8 cellular contexts compared by ENCODE assay signal in the genomic region with DNA sequence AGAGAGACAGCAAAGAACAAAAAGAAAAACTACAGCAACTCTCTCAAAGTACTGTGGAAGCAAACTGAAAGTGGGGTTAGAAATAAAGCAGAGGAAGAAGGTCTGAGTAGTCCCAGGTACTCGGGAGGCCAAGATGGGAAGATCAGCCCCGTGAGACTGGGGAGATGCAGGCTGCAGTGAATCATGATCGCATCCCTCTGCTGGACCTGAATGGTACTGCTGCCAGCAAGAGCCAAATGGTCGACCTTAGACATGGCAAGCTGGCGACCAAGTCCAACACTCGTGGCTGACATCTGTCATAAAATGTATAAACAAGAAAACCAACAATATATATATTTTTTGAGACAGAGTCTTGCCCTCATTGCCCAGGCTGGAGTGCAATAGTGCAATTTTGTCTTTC. TPM values are rescaled to one million over a fixed set of nuclear protein-coding genes. Genes with fewer than 3 reads are reported as not detected.
A peak's percentile ranks its signal among the peaks of the same experiment; 100 is the strongest.
DNase-seq lines count a peak whose midpoint lies in the region; ATAC-seq, FAIRE-seq and TF ChIP-seq lines count a peak whose summit lies in the region.

No MANE protein-coding gene starts in this region.

- peaks cover 0 to 6% (median 1%) of the 10 kb centered on the region in 6 donors for H3K9me3 Mint-ChIP-seq in immature natural killer cell

- H3K36me3 ChIP-seq in adrenal gland (replicated peaks in 1 of 2) = no peaks in the 10 kb centered on the region

- no peak for ATAC-seq in GM21619 (IDR thresholded peaks at IDR 0.05; ENCODE audit: unreplicated experiment)

- no peaks in the 10 kb centered on the region for H3K4me1 ChIP-seq in adrenal gland (replicated peaks in 1 of 2)

- TF ChIP-seq CTCF in adrenal gland (IDR thresholded peaks at IDR 0.05) = peak; percentile 35 to 66 (median 48)

- H3K4me3 ChIP-seq in adrenal gland = no peak overlapping the region

- no peak overlapping the region for H3K27ac Mint-ChIP-seq in immature natural killer cell

- H3K27me3 ChIP-seq in adrenal gland = no peaks in the 10 kb centered on the region

- 13 to 31% (median 18%) methylated on average over 6 of the region's 6 CpGs for WGBS in adrenal gland, 4 donors

- no peak overlapping the region for H3K4me3 Mint-ChIP-seq in immature natural killer cell

- DNase-seq in Ammon's horn (ENCODE audit: low spot score) = peak; percentile 35
- DNase-seq in H54 (ENCODE audit: insufficient read length, low spot score) = peak; percentile 20
- DNase-seq in SKM-1 (lab: John Stamatoyannopoulos, UW; ENCODE audit: unreplicated experiment) = peak; percentile 38
- DNase-seq in adrenal gland = peak in 6 of 7 donors; percentile 21 to 68 (median 49)
- peak; percentile 37 to 42 (median 41) for DNase-seq in immature natural killer cell
- DNase-seq in stimulated activated CD4-positive, alpha-beta T cell treated with anti-CD3 and anti-CD28 coated beads, TNF-alpha, amount 100 ng/mL, for 1 hour (ENCODE audit: low read depth in 3 of 3, low spot score in 1 of 3) = peak; percentile 16 to 51 (median 21)
- no peak for DNase-seq in inferior parietal cortex (ENCODE audit: extremely low spot score)

- H3K36me3 Mint-ChIP-seq in immature natural killer cell = no peaks in the 10 kb centered on the region

- intact Hi-C loops in adrenal gland (cut with DNase I) = no loop called here

- peaks cover 0 to 3% (median 2%) of the 10 kb centered on the region in 3 donors for H3K27me3 Mint-ChIP-seq in immature natural killer cell (ENCODE audit: low read depth in 3 of 3)

- peak; percentile 74 for FAIRE-seq in H54 (lab: Jason Lieb, UNC)

- H3K4me1 Mint-ChIP-seq in immature natural killer cell = peaks cover 4 to 7% of the 10 kb centered on the region in 2 donors

- no peaks in the 10 kb centered on the region for H3K9me3 ChIP-seq in adrenal gland (replicated peaks in 1 of 3)

- no peak overlapping the region for H3K27ac ChIP-seq in adrenal gland

- TF ChIP-seq POLR2A in H54 (IDR thresholded peaks at IDR 0.05; ENCODE audit: low read depth, low read length) = no peak
- no peak for TF ChIP-seq POLR2A in adrenal gland (IDR thresholded peaks at IDR 0.05)

RNA-seq across cellular contexts. Expression of a gene that starts 33.7 kb away (rescaled TPM):
- 1 to 10 TPM in 5 of 8 donors, under 1 TPM in 3; 0.36 to 3.4 (median 1.6) TPM for total RNA-seq in adrenal gland
- polyA plus RNA-seq in adrenal gland (under 1 TPM; 0.07 to 0.95 (median 0.72) TPM), immature natural killer cell (1 to 10 TPM in 1 of 3 donors, under 1 TPM in 1, not detected in 1; 0.77 to 2.4 TPM)
